Comparison of ENCODE assay signal across 11 cellular contexts in genomic region chr3:187773963-187774789, GRCh38. TPM values are rescaled to one million over a fixed set of nuclear protein-coding genes. Genes with fewer than 3 reads are reported as not detected.
DNase-seq lines count a peak whose midpoint lies in the region; ATAC-seq and TF ChIP-seq lines count a peak whose summit lies in the region.
"Had no signal": no experiment of that assay in that cellular context is flagged by ENCODE, and none has a peak within 500 bp of the region (broad histone marks: within the 10 kb centered on the region; RNA-seq: fewer than 3 reads in every experiment).

No MANE protein-coding gene starts in this region.

- no peaks in the 10 kb centered on the region for H4K20me1 ChIP-seq in DND-41 (ENCODE audit: insufficient read depth, low read length)

- intact Hi-C loops in left ventricle myocardium superior (cut with micrococcal nuclease), result no loop called here

- no peaks in the 10 kb centered on the region for H3K79me2 ChIP-seq in DND-41 (ENCODE audit: insufficient read depth, low read length)

- no peak for TF ChIP-seq CTCF in DND-41 (IDR thresholded peaks at IDR 0.05; ENCODE audit: borderline replicate concordance, extremely low read depth, low read length, poor library complexity, severe bottlenecking)

- H3K4me2 ChIP-seq in DND-41 (ENCODE audit: insufficient read depth, low read length), result no peak overlapping the region

- H2AFZ ChIP-seq in DND-41 (ENCODE audit: low read depth, low read length), result peak overlapping the region; percentile 24; the same call in 1 of the 2 replicates

- H3K36me3 ChIP-seq in DND-41 (ENCODE audit: insufficient read depth, low read length), result no peaks in the 10 kb centered on the region

- H3K4me3 ChIP-seq in DND-41 (ENCODE audit: low read depth in 1 of 2, low read length in 2 of 2), result no peak overlapping the region

- DNase-seq in DND-41, result no peak
- DNase-seq in NOMO-1 treated with DMSO at 0.1 percent for 48 hours (lab: John Stamatoyannopoulos, UW; ENCODE audit: unreplicated experiment), result peak; percentile 95
- DNase-seq in left ventricle myocardium superior, result no peak
- no peak for DNase-seq in activated effector memory CD4-positive, alpha-beta T cell treated with anti-CD3 and anti-CD28 coated beads, Interleukin-2, amount 50 U/mL, for 16 hours
- no peak for DNase-seq in activated T-cell treated with anti-CD3 and anti-CD28 coated beads for 4 hours
- DNase-seq: Calu3, glutamatergic neuron, nephron progenitor cell had no signal

- no peak overlapping the region for H3K27ac ChIP-seq in DND-41 (ENCODE audit: low read length)

- no peak overlapping the region for H3K9ac ChIP-seq in DND-41 (ENCODE audit: low read depth, low read length)

- peaks cover 15% of the 10 kb centered on the region for H3K4me1 ChIP-seq in DND-41 (ENCODE audit: insufficient read depth, low read length)

- ATAC-seq in DND-41 (ENCODE audit: insufficient read depth, low read depth) (no peak), HG02623 (IDR thresholded peaks at IDR 0.05; ENCODE audit: unreplicated experiment) (peak; percentile 5), left ventricle myocardium superior (peak; percentile 27), HG03095 (IDR thresholded peaks at IDR 0.05; ENCODE audit: unreplicated experiment) (no peak), HG02610 (IDR thresholded peaks at IDR 0.05; ENCODE audit: unreplicated experiment) (no peak)

- H3K9me3 ChIP-seq in DND-41 (ENCODE audit: insufficient read depth, low read length, severe bottlenecking), result no peaks in the 10 kb centered on the region

- H3K27me3 ChIP-seq in DND-41 (ENCODE audit: insufficient read depth, low read length, poor library complexity), result no peaks in the 10 kb centered on the region

RNA-seq across cellular contexts. Expression of gene BCL6, which starts 28.9 kb away (rescaled TPM):
- total RNA-seq in left ventricle myocardium superior, result 104 TPM

Comparison
In these comparisons a context has a peak if more than half of its experiments do, and no peak if none do; other contexts are left out.
1. ATAC-seq: peak in HG02623 (single experiment) and left ventricle myocardium superior (single experiment); none in DND-41 (single experiment), HG03095 (single experiment) and HG02610 (single experiment).